18 cellular contexts compared by ENCODE assay signal in genomic region chr6:169139179-169139971, GRCh38.
A peak's percentile ranks its signal among the peaks of the same experiment; 100 is the strongest.
DNase-seq lines count a peak whose midpoint lies in the region; ATAC-seq and TF ChIP-seq lines count a peak whose summit lies in the region.
"Had no signal": no experiment of that assay in that cellular context is flagged by ENCODE, and none has a peak within 500 bp of the region (broad histone marks: within the 10 kb centered on the region; RNA-seq: fewer than 3 reads in every experiment).

No MANE protein-coding gene starts in this region.

- intact Hi-C loops in natural killer cell (cut with micrococcal nuclease), result no loop called here

- H3K27me3 Mint-ChIP-seq in natural killer cell treated with Interleukin-12 subunit alpha and Interleukin-12 subunit beta and Interleukin-15 and Interleukin-18, amount 100 ng/mL, for 72 hours, result peaks cover 11 to 20% of the 10 kb centered on the region in 2 donors
- H3K27me3 Mint-ChIP-seq in natural killer cell (ENCODE audit: low read depth in 2 of 2), result peaks cover 5 to 36% of the 10 kb centered on the region in 2 donors
- H3K27me3 Mint-ChIP-seq in nephron (ENCODE audit: low read depth), result peaks cover 5% of the 10 kb centered on the region

- H3K36me3 Mint-ChIP-seq in natural killer cell treated with Interleukin-12 subunit alpha and Interleukin-12 subunit beta and Interleukin-15 and Interleukin-18, amount 100 ng/mL, for 72 hours, result no peaks in the 10 kb centered on the region
- H3K36me3 Mint-ChIP-seq in natural killer cell, result peaks cover under 1% of the 10 kb centered on the region
- H3K36me3 Mint-ChIP-seq in nephron (ENCODE audit: low read depth), result no peaks in the 10 kb centered on the region

- ATAC-seq in natural killer cell treated with Interleukin-12 subunit alpha and Interleukin-12 subunit beta and Interleukin-15 and Interleukin-18, amount 100 ng/mL, for 72 hours, result peak; percentile 20 to 28
- ATAC-seq in natural killer cell (no peak), esophagus mucosa (peak; percentile 37), GM19023 (IDR thresholded peaks at IDR 0.05; ENCODE audit: unreplicated experiment) (no peak)
- ATAC-seq: PC-3 had no signal

- no peak for DNase-seq in natural killer cell treated with Interleukin-12 subunit alpha and Interleukin-12 subunit beta and Interleukin-15 and Interleukin-18, amount 100 ng/mL, for 72 hours (ENCODE audit: low spot score)
- DNase-seq in natural killer cell (no peak), ureter (ENCODE audit: low spot score) (peak; percentile 35), DMS 273 treated with DMSO at 0.1 percent for 48 hours (lab: John Stamatoyannopoulos, UW) (no peak), amniotic stem cell (lab: John Stamatoyannopoulos, UW) (no peak)
- DNase-seq: Calu3; HFFc6; KG1; MG63; NCI-H2029; NCI-H446 treated with DMSO at 0.1 percent for 48 hours; NCI-H526; NCI-H82; NK-92 treated with Interleukin-12 subunit alpha and Interleukin-12 subunit beta, amount 100 ng/mL, for 24 hours; PC-3 had no signal

- no peak overlapping the region for H3K4me3 Mint-ChIP-seq in natural killer cell treated with Interleukin-12 subunit alpha and Interleukin-12 subunit beta and Interleukin-15 and Interleukin-18, amount 100 ng/mL, for 72 hours
- H3K4me3 Mint-ChIP-seq in natural killer cell, result no peak overlapping the region
- H3K4me3 Mint-ChIP-seq in nephron, result no peak overlapping the region
- H3K4me3 Mint-ChIP-seq: HFFc6 had no signal

- H3K9me3 Mint-ChIP-seq in natural killer cell treated with Interleukin-12 subunit alpha and Interleukin-12 subunit beta and Interleukin-15 and Interleukin-18, amount 100 ng/mL, for 72 hours, result no peaks in the 10 kb centered on the region
- H3K9me3 Mint-ChIP-seq in natural killer cell, result no peaks in the 10 kb centered on the region
- H3K9me3 Mint-ChIP-seq in nephron, result peaks cover 27% of the 10 kb centered on the region
- H3K9me3 Mint-ChIP-seq: HFFc6 had no signal

- TF ChIP-seq CTCF in natural killer cell (IDR thresholded peaks at IDR 0.05) (no peak), nephron (IDR thresholded peaks at IDR 0.05; ENCODE audit: unreplicated experiment in 3 of 3) (no peak)

- no peak overlapping the region for H3K27ac Mint-ChIP-seq in natural killer cell treated with Interleukin-12 subunit alpha and Interleukin-12 subunit beta and Interleukin-15 and Interleukin-18, amount 100 ng/mL, for 72 hours
- H3K27ac Mint-ChIP-seq in natural killer cell, result no peak overlapping the region
- H3K27ac Mint-ChIP-seq in nephron, result peak overlapping the region in 2 of 3 experiments; percentile 88 to 91
- H3K27ac Mint-ChIP-seq: HFFc6 had no signal

- no peaks in the 10 kb centered on the region for H3K4me1 Mint-ChIP-seq in natural killer cell treated with Interleukin-12 subunit alpha and Interleukin-12 subunit beta and Interleukin-15 and Interleukin-18, amount 100 ng/mL, for 72 hours (ENCODE audit: low read depth in 2 of 2)
- H3K4me1 Mint-ChIP-seq in natural killer cell (no peaks in the 10 kb centered on the region), nephron (peaks cover 35% of the 10 kb centered on the region)

Comparison
In these comparisons a context has a peak if more than half of its experiments do, and no peak if none do; other contexts are left out.
1. ATAC-seq: peak in natural killer cell treated with Interleukin-12 subunit alpha and Interleukin-12 subunit beta and Interleukin-15 and Interleukin-18, amount 100 ng/mL, for 72 hours (2 of 2) and esophagus mucosa (single experiment); none in natural killer cell (0 of 3) and GM19023 (single experiment).
2. H3K27ac Mint-ChIP-seq: peak in nephron (2 of 3); none in natural killer cell treated with Interleukin-12 subunit alpha and Interleukin-12 subunit beta and Interleukin-15 and Interleukin-18, amount 100 ng/mL, for 72 hours (0 of 2) and natural killer cell (0 of 2).